33 cellular contexts compared by ENCODE assay signal in genomic region chr5:118121258-118121657, GRCh38.
"Had no signal": no experiment of that assay in that cellular context is flagged by ENCODE, and none has a peak within 500 bp of the region (broad histone marks: within the 10 kb centered on the region; RNA-seq: fewer than 3 reads in every experiment).

No MANE protein-coding gene starts in this region.

- H3K4me3 ChIP-seq: adrenal gland, ascending aorta, body of pancreas, breast epithelium, cardiac muscle cell, colonic mucosa had no signal

- H3K4me1 ChIP-seq: adrenal gland, ascending aorta, body of pancreas, breast epithelium, colonic mucosa had no signal

- H3K9me3 ChIP-seq: adrenal gland, ascending aorta, body of pancreas, breast epithelium, colonic mucosa had no signal

- H3K27me3 ChIP-seq: adrenal gland, ascending aorta, body of pancreas, brain microvascular endothelial cell, breast epithelium, cardiac muscle cell, colonic mucosa had no signal

- H3K27ac ChIP-seq: adrenal gland, ascending aorta, body of pancreas, brain microvascular endothelial cell, breast epithelium, cardiac muscle cell, colonic mucosa had no signal

- FAIRE-seq: astrocyte, bronchial epithelial cell, colon had no signal

- H3K36me3 ChIP-seq: adrenal gland, ascending aorta, brain microvascular endothelial cell, breast epithelium, cardiac muscle cell, colonic mucosa had no signal

- DNase-seq: activated effector memory CD4-positive, alpha-beta T cell treated with anti-CD3 and anti-CD28 coated beads, Interleukin-2, amount 50 U/mL, for 16 hours; activated effector memory CD4-positive, alpha-beta T cell treated with Interleukin-2 at 50 U/mL for 16 hours; activated gamma-delta T cell; activated gamma-delta T cell treated with Interleukin-2 at 50 U/mL for 16 hours; activated naive CD4-positive, alpha-beta T cell; activated naive CD4-positive, alpha-beta T cell treated with anti-CD3 and anti-CD28 coated beads for 36 hours; activated naive CD4-positive, alpha-beta T cell treated with anti-CD3 and anti-CD28 coated beads, Interleukin-2, amount 10 ng/mL, durations not matched to agents 7 days and 5 days; activated naive CD4-positive, alpha-beta T cell treated with anti-CD3 and anti-CD28 coated beads, Interleukin-2, amount 50 U/mL, for 16 hours; activated naive CD4-positive, alpha-beta T cell treated with Interleukin-2 at 50 U/mL for 16 hours; activated naive CD8-positive, alpha-beta T cell treated with anti-CD3 and anti-CD28 coated beads for 36 hours; activated naive CD8-positive, alpha-beta T cell treated with anti-CD3 and anti-CD28 coated beads, Interleukin-2, amount 10 ng/mL, durations not matched to agents 7 days and 5 days; activated naive CD8-positive, alpha-beta T cell treated with anti-CD3 and anti-CD28 coated beads, Interleukin-2, amount 50 U/mL, for 24 hours; activated T-cell treated with anti-CD3 and anti-CD28 coated beads, Interleukin-2, amount 50 U/mL, for 48 hours; activated T-cell treated with anti-CD3 and anti-CD28 coated beads, Interleukin-2, amount 50 U/mL, for 72 hours; adrenal gland; amniotic stem cell; amygdala; anterior cingulate cortex; aorta; body of pancreas; brain microvascular endothelial cell; caudate nucleus; central memory CD4-positive, alpha-beta T cell; cerebellar nuclear complex; colonic mucosa had no signal

- ATAC-seq: activated naive CD4-positive, alpha-beta T cell treated with anti-CD3 and anti-CD28 coated beads, Interleukin-2, amount 50 U/mL, for 72 hours; activated naive CD8-positive, alpha-beta T cell treated with anti-CD3 and anti-CD28 coated beads, Interleukin-2, amount 50 U/mL, for 24 hours; activated T-cell treated with anti-CD3 and anti-CD28 coated beads, Interleukin-2, amount 50 U/mL, for 72 hours; activated T-helper 17 cell treated with anti-CD3 and anti-CD28 coated beads, Interleukin-2, amount 50 U/mL, for 72 hours; body of pancreas had no signal
